Comparison of ENCODE assay signal across 8 cellular contexts in genomic region chr11:9138612-9139579, GRCh38. TPM values are rescaled to one million over a fixed set of nuclear protein-coding genes. Genes with fewer than 3 reads are reported as not detected.
DNase-seq lines count a peak whose midpoint lies in the region; ATAC-seq and TF ChIP-seq lines count a peak whose summit lies in the region.

No MANE protein-coding gene starts in this region.

- ATAC-seq in HG02981 (IDR thresholded peaks at IDR 0.05; ENCODE audit: unreplicated experiment) (no peak), GM18498 (IDR thresholded peaks at IDR 0.05; ENCODE audit: unreplicated experiment) (no peak)

- WGBS in transverse colon (ENCODE audit: low coverage in 1 of 2), 2 donors = 42 to 60% methylated on average over 11 to 18 of the region's 18 CpGs

- peaks cover 0 to 11% (median 0%) of the 10 kb centered on the region in 4 donors for H3K36me3 ChIP-seq in transverse colon

- TF ChIP-seq POLR2A in transverse colon (IDR thresholded peaks at IDR 0.05) = no peak

- peaks cover 0 to 24% (median 15%) of the 10 kb centered on the region in 4 donors for H3K4me1 ChIP-seq in transverse colon

- in situ Hi-C loops in transverse colon (cut with MboI; ENCODE audit: low pct_ligation_motif_present in 1 of 4, low pct_unique_long_range_greater_than_20kb in 1 of 4, low sequenced_read_pairs in 3 of 4) = loop anchor here in 3 of 4 donors (5.0 to 25.0 kb wide), 2 partner anchors 122 to 127 kb away; partner anchors contain the start of gene NRIP3 (in 1 of the 3)

- no peak for TF ChIP-seq EP300 in transverse colon (IDR thresholded peaks at IDR 0.05; ENCODE audit: low read depth)

- peak; percentile 98 for DNase-seq in DMS53 (lab: John Stamatoyannopoulos, UW)
- DNase-seq in NCI-H2081 (lab: John Stamatoyannopoulos, UW) = peak; percentile 85 to 96
- peak; percentile 71 for DNase-seq in activated effector memory CD4-positive, alpha-beta T cell treated with anti-CD3 and anti-CD28 coated beads, Interleukin-2, amount 50 U/mL, for 16 hours
- peak; percentile 38 for DNase-seq in iPS-NIHi11 (ENCODE audit: low spot score)
- DNase-seq in transverse colon = peak; percentile 17
- DNase-seq in activated CD4-positive, CD25-positive, alpha-beta regulatory T cell treated with anti-CD3 and anti-CD28 coated beads, Interleukin-2, amount 50 U/mL, for 72 hours = no peak

- intact Hi-C loops in transverse colon (cut with DNase I; ENCODE audit: low total_unique reads) = loop anchor here (5.0 kb wide), 1 partner anchor 122 kb away; no protein-coding TSS in a partner anchor

- no peaks in the 10 kb centered on the region for H3K9me3 ChIP-seq in transverse colon

- H3K27ac ChIP-seq in transverse colon = peak overlapping the region; percentile 8 to 35 (median 30)

- H3K27me3 ChIP-seq in transverse colon = no peaks in the 10 kb centered on the region

- no peak for TF ChIP-seq CTCF in transverse colon (IDR thresholded peaks at IDR 0.05)

- H3K4me3 ChIP-seq in transverse colon = no peak overlapping the region

RNA-seq across cellular contexts. Expression of gene SCUBE2, which starts 47.5 kb away (rescaled TPM):
- total RNA-seq in transverse colon = 10 to 100 TPM in 2 of 4 donors, 1 to 10 TPM in 2; 4.6 to 20.0 (median 10.9) TPM
